In the genomic region with DNA sequence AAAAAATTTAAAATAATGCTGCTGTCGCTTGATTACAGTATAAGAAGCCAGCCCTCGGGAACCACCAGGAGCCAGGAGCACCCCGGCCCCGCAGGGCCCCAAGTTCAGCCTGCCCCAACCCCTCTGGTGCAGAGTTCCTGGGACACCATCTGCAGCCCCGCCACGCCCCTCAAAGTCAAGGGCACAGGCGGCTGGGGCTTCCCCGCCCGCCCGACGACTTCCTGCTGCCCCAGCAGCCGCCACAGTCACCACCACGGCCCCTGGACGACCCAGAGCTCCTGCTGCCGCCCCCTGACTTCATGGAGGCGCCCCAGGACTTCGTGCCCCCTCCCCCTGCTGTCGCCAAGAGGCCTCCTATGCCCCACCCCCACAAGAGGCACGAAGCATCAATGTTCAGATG, we compare ENCODE assay signal across 18 cellular contexts.
DNase-seq lines count a peak whose midpoint lies in the region; ATAC-seq and TF ChIP-seq lines count a peak whose summit lies in the region.
"Had no signal": no experiment of that assay in that cellular context is flagged by ENCODE, and none has a peak within 500 bp of the region (broad histone marks: within the 10 kb centered on the region; RNA-seq: fewer than 3 reads in every experiment).

No MANE protein-coding gene starts in this region.

- DNase-seq in GM10266 (ENCODE audit: extremely low spot score) (peak; percentile 45), RPMI7951 (ENCODE audit: low read depth) (peak; percentile 7), naive B cell (no peak), nucleus accumbens (lab: John Stamatoyannopoulos, UW) (no peak), ascending aorta (ENCODE audit: low spot score in 2 of 2) (no peak)
- DNase-seq: C1 segment of cervical spinal cord, DMS79, NCI-H2029, NCI-H510A, PC-3, sigmoid colon had no signal

- intact Hi-C loops in ascending aorta (cut with DNase I) = no loop called here

- no peaks in the 10 kb centered on the region for H3K9me3 Mint-ChIP-seq in naive B cell
- H3K9me3 Mint-ChIP-seq: activated T-helper 1 cell treated with anti-CD3 and anti-CD28 coated beads, Interleukin-12 subunit alpha, Interleukin-12 subunit beta, Interleukin-2, Interleukin-4 antibody, amounts not matched to agents 30 ng/mL and 10 ng/mL and 1 ng/mL, durations not matched to agents 14 hours and 24 hours and 36 hours had no signal

- H3K36me3 ChIP-seq in ascending aorta = no peaks in the 10 kb centered on the region
- H3K36me3 ChIP-seq: cardiac muscle cell, sigmoid colon had no signal

- TF ChIP-seq CTCF in GM10266 (IDR thresholded peaks at IDR 0.05; ENCODE audit: control insufficient read depth, insufficient read depth, low read depth, missing control alignments) (no peak), ascending aorta (IDR thresholded peaks at IDR 0.05) (no peak)

- H3K4me1 Mint-ChIP-seq in naive B cell = no peaks in the 10 kb centered on the region

- no peaks in the 10 kb centered on the region for H3K4me1 ChIP-seq in ascending aorta
- H3K4me1 ChIP-seq: sigmoid colon had no signal

- H3K4me3 Mint-ChIP-seq in naive B cell = peak overlapping the region in 1 of 8 donors; percentile 63
- H3K4me3 Mint-ChIP-seq: activated T-helper 1 cell treated with anti-CD3 and anti-CD28 coated beads, Interleukin-12 subunit alpha, Interleukin-12 subunit beta, Interleukin-2, Interleukin-4 antibody, amounts not matched to agents 30 ng/mL and 10 ng/mL and 1 ng/mL, durations not matched to agents 14 hours and 24 hours and 36 hours had no signal

- H3K4me3 ChIP-seq in ascending aorta = no peak overlapping the region
- H3K4me3 ChIP-seq: cardiac muscle cell, sigmoid colon had no signal

- H3K9me3 ChIP-seq in ascending aorta = no peaks in the 10 kb centered on the region
- H3K9me3 ChIP-seq: sigmoid colon had no signal

- peak overlapping the region in 1 of 6 donors; percentile 56 for H3K27ac Mint-ChIP-seq in naive B cell
- H3K27ac Mint-ChIP-seq: activated T-helper 1 cell treated with anti-CD3 and anti-CD28 coated beads, Interleukin-12 subunit alpha, Interleukin-12 subunit beta, Interleukin-2, Interleukin-4 antibody, amounts not matched to agents 30 ng/mL and 10 ng/mL and 1 ng/mL, durations not matched to agents 14 hours and 24 hours and 36 hours had no signal

- peak; percentile 94 for ATAC-seq in GM19438 (IDR thresholded peaks at IDR 0.05; ENCODE audit: low read depth, unreplicated experiment)
- peak; percentile 86 to 98 for ATAC-seq in naive B cell (ENCODE audit: low read depth in 2 of 2)
- no peak for ATAC-seq in esophagus mucosa
- ATAC-seq: HCT116, left lobe of liver, PC-3 had no signal

- no peaks in the 10 kb centered on the region for H3K27me3 Mint-ChIP-seq in naive B cell

- no peaks in the 10 kb centered on the region for H3K27me3 ChIP-seq in ascending aorta

- peaks cover 7 to 18% of the 10 kb centered on the region in 2 donors for H3K36me3 Mint-ChIP-seq in naive B cell

- H3K27ac ChIP-seq in ascending aorta = no peak overlapping the region
- H3K27ac ChIP-seq: cardiac muscle cell, sigmoid colon, VCaP had no signal

Comparison
In these comparisons a context has a peak if more than half of its experiments do, and no peak if none do; other contexts are left out.
1. DNase-seq: peak in GM10266 (single experiment) and RPMI7951 (single experiment); none in naive B cell (single experiment), nucleus accumbens (0 of 56) and ascending aorta (0 of 2).